Comparison of ENCODE assay signal across 1 cellular context in genomic region chr14:99137001-99137700, GRCh38.
TF ChIP-seq lines count a peak whose summit lies in the region.

No MANE protein-coding gene starts in this region.

TF ChIP-seq in SK-N-SH treated with all-trans-retinoic acid at 6 μM for 48 hours, 23 proteins besides CTCF, POLR2A, EP300 and RAD21 (continued from another document):
- TF ChIP-seq, protein P1, sequence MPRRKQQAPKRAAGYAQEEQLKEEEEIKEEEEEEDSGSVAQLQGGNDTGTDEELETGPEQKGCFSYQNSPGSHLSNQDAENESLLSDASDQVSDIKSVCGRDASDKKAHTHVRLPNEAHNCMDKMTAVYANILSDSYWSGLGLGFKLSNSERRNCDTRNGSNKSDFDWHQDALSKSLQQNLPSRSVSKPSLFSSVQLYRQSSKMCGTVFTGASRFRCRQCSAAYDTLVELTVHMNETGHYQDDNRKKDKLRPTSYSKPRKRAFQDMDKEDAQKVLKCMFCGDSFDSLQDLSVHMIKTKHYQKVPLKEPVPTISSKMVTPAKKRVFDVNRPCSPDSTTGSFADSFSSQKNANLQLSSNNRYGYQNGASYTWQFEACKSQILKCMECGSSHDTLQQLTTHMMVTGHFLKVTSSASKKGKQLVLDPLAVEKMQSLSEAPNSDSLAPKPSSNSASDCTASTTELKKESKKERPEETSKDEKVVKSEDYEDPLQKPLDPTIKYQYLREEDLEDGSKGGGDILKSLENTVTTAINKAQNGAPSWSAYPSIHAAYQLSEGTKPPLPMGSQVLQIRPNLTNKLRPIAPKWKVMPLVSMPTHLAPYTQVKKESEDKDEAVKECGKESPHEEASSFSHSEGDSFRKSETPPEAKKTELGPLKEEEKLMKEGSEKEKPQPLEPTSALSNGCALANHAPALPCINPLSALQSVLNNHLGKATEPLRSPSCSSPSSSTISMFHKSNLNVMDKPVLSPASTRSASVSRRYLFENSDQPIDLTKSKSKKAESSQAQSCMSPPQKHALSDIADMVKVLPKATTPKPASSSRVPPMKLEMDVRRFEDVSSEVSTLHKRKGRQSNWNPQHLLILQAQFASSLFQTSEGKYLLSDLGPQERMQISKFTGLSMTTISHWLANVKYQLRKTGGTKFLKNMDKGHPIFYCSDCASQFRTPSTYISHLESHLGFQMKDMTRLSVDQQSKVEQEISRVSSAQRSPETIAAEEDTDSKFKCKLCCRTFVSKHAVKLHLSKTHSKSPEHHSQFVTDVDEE (CRISPR knock-in tag; IDR thresholded peaks at IDR 0.05) = no peak
- TF ChIP-seq CSDC2 (CRISPR knock-in tag; IDR thresholded peaks at IDR 0.05) (no peak), PPARA (CRISPR knock-in tag; IDR thresholded peaks at IDR 0.05; ENCODE audit: borderline replicate concordance) (no peak)
